Comparison of ENCODE assay signal across 9 cellular contexts in the genomic region with DNA sequence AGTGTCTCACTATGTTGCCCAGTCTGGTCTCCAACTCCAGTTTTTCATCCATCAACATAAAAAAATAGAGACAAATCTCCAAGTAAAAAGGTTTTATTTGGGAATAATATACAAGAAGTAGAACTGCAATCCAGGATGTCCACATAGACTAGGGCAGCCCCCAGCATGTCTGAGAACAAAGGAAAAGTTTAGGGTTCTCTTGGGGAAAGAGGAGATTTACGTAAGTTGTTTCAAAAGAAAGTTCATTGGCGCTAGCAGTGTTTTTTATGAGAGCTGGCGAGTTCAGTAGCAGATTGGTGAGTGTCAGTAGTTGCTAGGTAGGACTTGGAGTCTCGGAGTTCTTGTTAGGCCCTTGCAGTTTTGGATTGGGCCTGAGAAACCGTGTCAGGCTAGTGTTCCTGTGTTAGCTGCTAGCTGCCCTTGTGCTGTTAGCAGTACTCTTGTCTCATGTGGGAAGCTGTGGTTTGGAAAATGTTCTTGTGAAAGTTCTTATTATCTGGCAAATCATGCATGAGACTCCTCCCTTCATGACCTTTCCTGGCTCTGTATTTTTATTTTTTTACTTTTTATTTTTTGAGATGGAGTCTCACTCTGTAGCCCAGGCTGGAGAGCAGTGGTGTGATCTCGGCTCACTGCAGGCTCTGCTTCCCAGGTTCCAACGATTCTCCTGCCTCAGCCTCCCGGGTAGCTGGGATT. TPM values are rescaled to one million over a fixed set of nuclear protein-coding genes. Genes with fewer than 3 reads are reported as not detected.
DNase-seq lines count a peak whose midpoint lies in the region; ATAC-seq and TF ChIP-seq lines count a peak whose summit lies in the region.
"Had no signal": no experiment of that assay in that cellular context is flagged by ENCODE, and none has a peak within 500 bp of the region (broad histone marks: within the 10 kb centered on the region; RNA-seq: fewer than 3 reads in every experiment).

No MANE protein-coding gene starts in this region.

- no peaks in the 10 kb centered on the region for H3K4me1 ChIP-seq in ascending aorta
- peaks cover 0 to 14% (median 2%) of the 10 kb centered on the region in 4 donors for H3K4me1 ChIP-seq in tibial nerve

- intact Hi-C loops in ascending aorta (cut with DNase I), result no loop called here
- intact Hi-C loops in activated naive CD4-positive, alpha-beta T cell treated with anti-CD3 and anti-CD28 coated beads for 36 hours (cut with micrococcal nuclease), result no loop called here

- H3K9me3 Mint-ChIP-seq in activated naive CD4-positive, alpha-beta T cell treated with anti-CD3 and anti-CD28 coated beads for 36 hours, result no peaks in the 10 kb centered on the region

- TF ChIP-seq CTCF in GM10248 (IDR thresholded peaks at IDR 0.05; ENCODE audit: control extremely low read depth, extremely low read depth, low read depth, missing control alignments), result no peak
- no peak for TF ChIP-seq CTCF in ascending aorta (IDR thresholded peaks at IDR 0.05)
- TF ChIP-seq CTCF in tibial nerve (IDR thresholded peaks at IDR 0.05), result no peak

- WGBS in tibial nerve, 2 donors, result 25 to 29% methylated on average over 8 of the region's 8 CpGs

- peak in 1 of 2 donors; percentile 40 for TF ChIP-seq POLR2A in tibial nerve (IDR thresholded peaks at IDR 0.05)

- H3K27me3 ChIP-seq in ascending aorta (no peaks in the 10 kb centered on the region), tibial nerve (no peaks in the 10 kb centered on the region)

- no peaks in the 10 kb centered on the region for H3K9me3 ChIP-seq in ascending aorta
- no peaks in the 10 kb centered on the region for H3K9me3 ChIP-seq in tibial nerve

- no peak overlapping the region for H3K27ac Mint-ChIP-seq in activated naive CD4-positive, alpha-beta T cell treated with anti-CD3 and anti-CD28 coated beads for 36 hours

- DNase-seq in GM10248 (ENCODE audit: extremely low spot score), result peak; percentile 84
- DNase-seq in HPDE6-E6E7 (ENCODE audit: extremely low spot score), result peak; percentile 45
- peak; percentile 44 to 87 for DNase-seq in ascending aorta (ENCODE audit: low spot score in 2 of 2)
- DNase-seq in inferior parietal cortex (ENCODE audit: extremely low spot score), result peak; percentile 40
- DNase-seq in tibial nerve (ENCODE audit: low spot score in 2 of 2), result peak; percentile 52 to 88
- no peak for DNase-seq in central memory CD4-positive, alpha-beta T cell
- DNase-seq in activated naive CD4-positive, alpha-beta T cell treated with anti-CD3 and anti-CD28 coated beads for 36 hours, result no peak

- no peaks in the 10 kb centered on the region for H3K4me1 Mint-ChIP-seq in activated naive CD4-positive, alpha-beta T cell treated with anti-CD3 and anti-CD28 coated beads for 36 hours (ENCODE audit: low read depth)
- H3K4me1 Mint-ChIP-seq: nephron had no signal

- peak; percentile 98 for ATAC-seq in GM21526 (IDR thresholded peaks at IDR 0.05; ENCODE audit: low FRiP score, unreplicated experiment)

- CTCF ChIA-PET in GM10248 (lab: Yijun Ruan, JAX), result interaction anchor here (0.9 to 3.2 kb wide), 9 partner anchors 9 to 137 kb away, joined by 3 to 16 read pairs (median 5); partner anchors contain the start of gene PDRG1
- CTCF ChIA-PET in activated naive CD4-positive, alpha-beta T cell treated with anti-CD3 and anti-CD28 coated beads for 36 hours (lab: Charles Lee), result interaction anchor here (1.1 kb wide), 1 partner anchor 135 kb away, joined by 4 read pairs; no protein-coding TSS in a partner anchor

- peak in 1 of 2 donors; percentile 71 for TF ChIP-seq EP300 in tibial nerve (IDR thresholded peaks at IDR 0.05)

- H3K36me3 Mint-ChIP-seq in activated naive CD4-positive, alpha-beta T cell treated with anti-CD3 and anti-CD28 coated beads for 36 hours (ENCODE audit: low read depth), result no peaks in the 10 kb centered on the region

- H3K27ac ChIP-seq in ascending aorta (peak overlapping the region; percentile 36 to 65), tibial nerve (peak overlapping the region; percentile 50 to 92 (median 75))

- no peaks in the 10 kb centered on the region for H3K27me3 Mint-ChIP-seq in activated naive CD4-positive, alpha-beta T cell treated with anti-CD3 and anti-CD28 coated beads for 36 hours (ENCODE audit: low read depth)

- H3K36me3 ChIP-seq in ascending aorta (no peaks in the 10 kb centered on the region), tibial nerve (no peaks in the 10 kb centered on the region)

- H3K4me3 Mint-ChIP-seq in activated naive CD4-positive, alpha-beta T cell treated with anti-CD3 and anti-CD28 coated beads for 36 hours, result no peak overlapping the region
- H3K4me3 Mint-ChIP-seq: nephron had no signal

- H3K4me3 ChIP-seq in ascending aorta, result no peak overlapping the region
- no peak overlapping the region for H3K4me3 ChIP-seq in tibial nerve

- POLR2A ChIA-PET in GM10248 (lab: Yijun Ruan, JAX), result no interaction called here

RNA-seq across cellular contexts. Expression of gene TTLL9, which starts 24.7 kb away (rescaled TPM):
- total RNA-seq in ascending aorta, result not detected
- total RNA-seq in tibial nerve, result 1 to 10 TPM; 2.8 to 3.7 (median 3.1) TPM
- not detected for total RNA-seq in activated naive CD4-positive, alpha-beta T cell treated with anti-CD3 and anti-CD28 coated beads for 36 hours

RNA-seq across cellular contexts. Expression of gene DUSP15, which starts 24.8 kb away (rescaled TPM):
- 13.0 TPM for total RNA-seq in ascending aorta
- 10 to 100 TPM; 31.8 to 61.3 (median 44.6) TPM for total RNA-seq in tibial nerve
- total RNA-seq in activated naive CD4-positive, alpha-beta T cell treated with anti-CD3 and anti-CD28 coated beads for 36 hours, result not detected

RNA-seq across cellular contexts. Expression of gene FOXS1, which starts 49.7 kb away (rescaled TPM):
- 21.8 TPM for total RNA-seq in ascending aorta
- total RNA-seq in tibial nerve, result 10 to 100 TPM in 1 of 4 donors, 1 to 10 TPM in 3; 3.0 to 11.8 (median 8.0) TPM
- not detected for total RNA-seq in activated naive CD4-positive, alpha-beta T cell treated with anti-CD3 and anti-CD28 coated beads for 36 hours

RNA-seq across cellular contexts. Expression of gene PDRG1, which starts 56.7 kb away (rescaled TPM):
- total RNA-seq in ascending aorta (1.7 TPM), tibial nerve (10 to 100 TPM in 3 of 4 donors, 1 to 10 TPM in 1; 9.6 to 15.7 (median 11.0) TPM)
- total RNA-seq in activated naive CD4-positive, alpha-beta T cell treated with anti-CD3 and anti-CD28 coated beads for 36 hours, result 10 to 100 TPM; 17.4 to 19.3 TPM

Comparison
In these comparisons a context has a peak if more than half of its experiments do, and no peak if none do; other contexts are left out.
1. DNase-seq: peak in GM10248 (single experiment), HPDE6-E6E7 (single experiment), ascending aorta (2 of 2), inferior parietal cortex (single experiment) and tibial nerve (2 of 2); none in central memory CD4-positive, alpha-beta T cell (single experiment) and activated naive CD4-positive, alpha-beta T cell treated with anti-CD3 and anti-CD28 coated beads for 36 hours (single experiment).
2. RNA of gene DUSP15, which starts 24.8 kb away (total RNA-seq): 31.8 to 61.3 TPM in tibial nerve and 13.0 TPM in ascending aorta (single experiment); not detected in activated naive CD4-positive, alpha-beta T cell treated with anti-CD3 and anti-CD28 coated beads for 36 hours; every median in the first group is over 10 times any median in the second.